In genomic region chr15:33047077-33047476, GRCh38 we compare ENCODE assay signal across 20 cellular contexts.
DNase-seq lines count a peak whose midpoint lies in the region; ATAC-seq lines count a peak whose summit lies in the region.
"Had no signal": no experiment of that assay in that cellular context is flagged by ENCODE, and none has a peak within 500 bp of the region (broad histone marks: within the 10 kb centered on the region; RNA-seq: fewer than 3 reads in every experiment).

No MANE protein-coding gene starts in this region.

- intact Hi-C loops in naive thymus-derived CD4-positive, alpha-beta T cell (cut with micrococcal nuclease): no loop called here

- no peaks in the 10 kb centered on the region for H3K27me3 ChIP-seq in naive thymus-derived CD4-positive, alpha-beta T cell (ENCODE audit: control insufficient read depth in 2 of 2, insufficient read depth in 2 of 2, low read length in 2 of 2)
- H3K27me3 ChIP-seq: BLaER1 had no signal

- H3K36me3 Mint-ChIP-seq in activated naive CD8-positive, alpha-beta T cell: peaks cover 11% of the 10 kb centered on the region
- peaks cover 7% of the 10 kb centered on the region for H3K36me3 Mint-ChIP-seq in activated naive CD8-positive, alpha-beta T cell treated with anti-CD3 and anti-CD28 coated beads, Interleukin-2, amount 50 U/mL, for 24 hours (ENCODE audit: low read depth)
- H3K36me3 Mint-ChIP-seq in T-helper 17 cell (ENCODE audit: low read depth): no peaks in the 10 kb centered on the region
- peaks cover 0 to 28% (median 14%) of the 10 kb centered on the region in 5 donors for H3K36me3 Mint-ChIP-seq in naive thymus-derived CD4-positive, alpha-beta T cell
- H3K36me3 Mint-ChIP-seq: CD4-positive, CD25-positive, alpha-beta regulatory T cell had no signal

- peaks cover 16% of the 10 kb centered on the region for H3K4me1 Mint-ChIP-seq in activated naive CD8-positive, alpha-beta T cell (ENCODE audit: low read depth)
- H3K4me1 Mint-ChIP-seq in activated naive CD8-positive, alpha-beta T cell treated with anti-CD3 and anti-CD28 coated beads, Interleukin-2, amount 50 U/mL, for 24 hours: peaks cover 11% of the 10 kb centered on the region
- H3K4me1 Mint-ChIP-seq in T-helper 17 cell: peaks cover 2% of the 10 kb centered on the region
- H3K4me1 Mint-ChIP-seq in naive thymus-derived CD4-positive, alpha-beta T cell: peaks cover 0 to 31% (median 13%) of the 10 kb centered on the region in 7 donors
- H3K4me1 Mint-ChIP-seq: B cell had no signal

- POLR2A ChIA-PET in naive thymus-derived CD4-positive, alpha-beta T cell (lab: Charles Lee): interaction anchor here (0.6 kb wide), 1 partner anchor 235 kb away, joined by 3 read pairs; no protein-coding TSS in a partner anchor

- peaks cover 3% of the 10 kb centered on the region for H3K9me3 ChIP-seq in T-helper 17 cell (ENCODE audit: control insufficient read depth, low read length, poor library complexity, severe bottlenecking)
- peaks cover 0 to 15% (median 0%) of the 10 kb centered on the region in 3 experiments for H3K9me3 ChIP-seq in naive thymus-derived CD4-positive, alpha-beta T cell (ENCODE audit: control insufficient read depth in 2 of 3, low read length in 3 of 3)

- H3K27ac ChIP-seq in naive thymus-derived CD4-positive, alpha-beta T cell (ENCODE audit: low read depth, low read length): no peak overlapping the region
- H3K27ac ChIP-seq: 22Rv1, BLaER1, C4-2B had no signal

- no peaks in the 10 kb centered on the region for H3K36me3 ChIP-seq in naive thymus-derived CD4-positive, alpha-beta T cell (ENCODE audit: control insufficient read depth in 2 of 3, insufficient read depth in 3 of 3, low read length in 3 of 3)
- H3K36me3 ChIP-seq: BLaER1, HAP-1 had no signal

- peaks cover 0 to 4% of the 10 kb centered on the region in 2 donors for H3K4me1 ChIP-seq in naive thymus-derived CD4-positive, alpha-beta T cell (ENCODE audit: control insufficient read depth in 2 of 2, insufficient read depth in 2 of 2, low read length in 2 of 2)
- H3K4me1 ChIP-seq: BLaER1, HAP-1 had no signal

- peaks cover 2% of the 10 kb centered on the region for H3K27me3 Mint-ChIP-seq in activated naive CD8-positive, alpha-beta T cell
- H3K27me3 Mint-ChIP-seq in activated naive CD8-positive, alpha-beta T cell treated with anti-CD3 and anti-CD28 coated beads, Interleukin-2, amount 50 U/mL, for 24 hours: no peaks in the 10 kb centered on the region
- no peaks in the 10 kb centered on the region for H3K27me3 Mint-ChIP-seq in T-helper 17 cell
- no peaks in the 10 kb centered on the region for H3K27me3 Mint-ChIP-seq in naive thymus-derived CD4-positive, alpha-beta T cell
- H3K27me3 Mint-ChIP-seq: CD4-positive, CD25-positive, alpha-beta regulatory T cell had no signal

- DNase-seq in activated naive CD8-positive, alpha-beta T cell treated with anti-CD3 and anti-CD28 coated beads, Interleukin-2, amount 50 U/mL, for 24 hours: no peak
- DNase-seq in T-helper 17 cell: no peak
- peak in 4 of 9 donors; percentile 25 to 80 (median 60) for DNase-seq in naive thymus-derived CD4-positive, alpha-beta T cell
- no peak for DNase-seq in activated CD4-positive, alpha-beta T cell treated with anti-CD3 and anti-CD28 coated beads for 4 hours
- DNase-seq: Calu3, COR-L47, DMS53, DMS79 treated with DMSO at 0.1 percent for 48 hours, GF-D8, GOT3, HFFc6 had no signal

- H3K4me3 Mint-ChIP-seq in activated naive CD8-positive, alpha-beta T cell: no peak overlapping the region
- no peak overlapping the region for H3K4me3 Mint-ChIP-seq in activated naive CD8-positive, alpha-beta T cell treated with anti-CD3 and anti-CD28 coated beads, Interleukin-2, amount 50 U/mL, for 24 hours
- H3K4me3 Mint-ChIP-seq in T-helper 17 cell: no peak overlapping the region
- peak overlapping the region in 4 of 10 donors; percentile 26 to 73 (median 50) for H3K4me3 Mint-ChIP-seq in naive thymus-derived CD4-positive, alpha-beta T cell
- H3K4me3 Mint-ChIP-seq: B cell; CD4-positive, CD25-positive, alpha-beta regulatory T cell; HFFc6 had no signal

- H3K9me3 Mint-ChIP-seq in activated naive CD8-positive, alpha-beta T cell (ENCODE audit: low read depth): no peaks in the 10 kb centered on the region
- peaks cover 24% of the 10 kb centered on the region for H3K9me3 Mint-ChIP-seq in activated naive CD8-positive, alpha-beta T cell treated with anti-CD3 and anti-CD28 coated beads, Interleukin-2, amount 50 U/mL, for 24 hours
- H3K9me3 Mint-ChIP-seq in naive thymus-derived CD4-positive, alpha-beta T cell: peaks cover 5 to 27% (median 13%) of the 10 kb centered on the region in 11 donors

- peak overlapping the region; percentile 61 for H3K27ac Mint-ChIP-seq in activated naive CD8-positive, alpha-beta T cell
- no peak overlapping the region for H3K27ac Mint-ChIP-seq in activated naive CD8-positive, alpha-beta T cell treated with anti-CD3 and anti-CD28 coated beads, Interleukin-2, amount 50 U/mL, for 24 hours
- no peak overlapping the region for H3K27ac Mint-ChIP-seq in T-helper 17 cell
- H3K27ac Mint-ChIP-seq in naive thymus-derived CD4-positive, alpha-beta T cell: peak overlapping the region in 4 of 9 donors; percentile 7 to 95 (median 68)
- H3K27ac Mint-ChIP-seq: B cell, HFFc6 had no signal

- no peak for ATAC-seq in activated naive CD8-positive, alpha-beta T cell treated with anti-CD3 and anti-CD28 coated beads, Interleukin-2, amount 50 U/mL, for 24 hours
- ATAC-seq in T-helper 17 cell (peak; percentile 53), GM21423 (IDR thresholded peaks at IDR 0.05; ENCODE audit: unreplicated experiment) (no peak), GM18520 (IDR thresholded peaks at IDR 0.05; ENCODE audit: unreplicated experiment) (no peak)
- peak; percentile 90 for ATAC-seq in naive thymus-derived CD4-positive, alpha-beta T cell

- CTCF ChIA-PET in naive thymus-derived CD4-positive, alpha-beta T cell (lab: Charles Lee): no interaction called here

- H3K4me3 ChIP-seq in naive thymus-derived CD4-positive, alpha-beta T cell (ENCODE audit: low read length): no peak overlapping the region
- H3K4me3 ChIP-seq: BLaER1, HAP-1 had no signal

Comparison
In these comparisons a context has a peak if more than half of its experiments do, and no peak if none do; other contexts are left out.
1. ATAC-seq: peak in T-helper 17 cell (single experiment) and naive thymus-derived CD4-positive, alpha-beta T cell (single experiment); none in activated naive CD8-positive, alpha-beta T cell treated with anti-CD3 and anti-CD28 coated beads, Interleukin-2, amount 50 U/mL, for 24 hours (single experiment), GM21423 (single experiment) and GM18520 (single experiment).